10 cellular contexts compared by ENCODE assay signal in genomic region chr17:74605361-74605760, GRCh38. TPM values are rescaled to one million over a fixed set of nuclear protein-coding genes. Genes with fewer than 3 reads are reported as not detected.
A peak's percentile ranks its signal among the peaks of the same experiment; 100 is the strongest.
DNase-seq lines count a peak whose midpoint lies in the region; TF ChIP-seq lines count a peak whose summit lies in the region.
"Had no signal": no experiment of that assay in that cellular context is flagged by ENCODE, and none has a peak within 500 bp of the region (broad histone marks: within the 10 kb centered on the region; RNA-seq: fewer than 3 reads in every experiment).

No MANE protein-coding gene starts in this region.

- no peaks in the 10 kb centered on the region for H3K27me3 Mint-ChIP-seq in MCF 10A (ENCODE audit: insufficient read depth, unreplicated experiment)

- H3K9me2 ChIP-seq in hepatocyte (replicated peaks; ENCODE audit: insufficient read depth): no peaks in the 10 kb centered on the region

- no peak overlapping the region for H3K4me2 ChIP-seq in hepatocyte

- H2AFZ ChIP-seq in hepatocyte: no peak overlapping the region

- H3K4me3 ChIP-seq in hepatocyte (no peak overlapping the region), tibial artery (no peak overlapping the region)
- H3K4me3 ChIP-seq: lower lobe of right lung had no signal

- POLR2A ChIA-PET in MCF 10A (lab: Yijun Ruan, JAX): interaction anchor here (1.2 to 1.6 kb wide), 4 partner anchors 13 to 67 kb away, joined by 3 to 11 read pairs (median 6); no protein-coding TSS in a partner anchor

- H3K4me3 Mint-ChIP-seq in MCF 10A (ENCODE audit: unreplicated experiment): peak overlapping the region; percentile 7
- H3K4me3 Mint-ChIP-seq: activated CD8-positive, alpha-beta T cell treated with anti-CD3 and anti-CD28 coated beads for 36 hours had no signal

- peaks cover 32% of the 10 kb centered on the region for H3K4me1 Mint-ChIP-seq in MCF 10A (ENCODE audit: insufficient read depth, unreplicated experiment)

- CTCF ChIA-PET in MCF 10A (lab: Yijun Ruan, JAX): interaction anchor here (0.8 to 1.1 kb wide), 6 partner anchors 41 to 267 kb away, joined by 3 to 4 read pairs (median 3); no protein-coding TSS in a partner anchor

- no TSS peak for BruUV-seq in MCF 10A (replicated peaks; lab: Mats Ljungman, UMichigan)

- no peaks in the 10 kb centered on the region for H3K36me3 Mint-ChIP-seq in MCF 10A (ENCODE audit: insufficient read depth, unreplicated experiment)

- TF ChIP-seq CTCF in MCF 10A (IDR thresholded peaks at IDR 0.05; ENCODE audit: unreplicated experiment) (no peak), hepatocyte (IDR thresholded peaks at IDR 0.05; ENCODE audit: poor library complexity) (no peak), tibial artery (IDR thresholded peaks at IDR 0.05) (no peak)

- no peaks in the 10 kb centered on the region for H4K20me1 ChIP-seq in hepatocyte (ENCODE audit: insufficient read depth, poor library complexity, severe bottlenecking)

- H3K27ac ChIP-seq in hepatocyte (peak overlapping the region; percentile 74), tibial artery (no peak overlapping the region)
- H3K27ac ChIP-seq: lower lobe of right lung had no signal

- H3K27me3 ChIP-seq in hepatocyte (peaks cover 7% of the 10 kb centered on the region), tibial artery (peaks cover 0 to 7% of the 10 kb centered on the region in 2 donors)

- H3K79me2 ChIP-seq in hepatocyte: no peaks in the 10 kb centered on the region

- H3K27ac Mint-ChIP-seq in MCF 10A (ENCODE audit: low read depth, unreplicated experiment): peak overlapping the region; percentile 90
- H3K27ac Mint-ChIP-seq: activated CD8-positive, alpha-beta T cell treated with anti-CD3 and anti-CD28 coated beads for 36 hours had no signal

- WGBS in hepatocyte (ENCODE audit: low lambda C conversion rate, missing lambda C conversion rate): 60% methylated on average over 10 of the region's 10 CpGs

- H3K36me3 ChIP-seq in hepatocyte (replicated peaks; ENCODE audit: insufficient read depth, low read depth) (no peaks in the 10 kb centered on the region), tibial artery (no peaks in the 10 kb centered on the region)
- H3K36me3 ChIP-seq: lower lobe of right lung had no signal

- H3K9me3 ChIP-seq in hepatocyte (ENCODE audit: low read depth) (no peaks in the 10 kb centered on the region), tibial artery (no peaks in the 10 kb centered on the region)
- H3K9me3 ChIP-seq: lower lobe of right lung had no signal

- no peaks in the 10 kb centered on the region for H3K9me3 Mint-ChIP-seq in MCF 10A (ENCODE audit: unreplicated experiment)
- H3K9me3 Mint-ChIP-seq: activated CD8-positive, alpha-beta T cell treated with anti-CD3 and anti-CD28 coated beads for 36 hours had no signal

- DNase-seq in HK-2 (ENCODE audit: unreplicated experiment): peak; percentile 31
- peak; percentile 98 for DNase-seq in MCF 10A (ENCODE audit: unreplicated experiment)
- DNase-seq in hepatocyte (ENCODE audit: low spot score): peak; percentile 78
- peak; percentile 75 to 77 for DNase-seq in tibial artery
- DNase-seq in NCI-H510A (lab: John Stamatoyannopoulos, UW): no peak
- DNase-seq in iPS-NIHi7 (ENCODE audit: extremely low spot score): no peak
- no peak for DNase-seq in NCI-H2107 (lab: John Stamatoyannopoulos, UW)
- DNase-seq: activated CD8-positive, alpha-beta T cell treated with anti-CD3 and anti-CD28 coated beads for 36 hours; KG1; lower lobe of right lung had no signal

- intact Hi-C loops in MCF 10A (cut with micrococcal nuclease): no loop called here
- intact Hi-C loops in tibial artery (cut with DNase I; ENCODE audit: low total_unique reads): no loop called here

- H3K4me1 ChIP-seq in hepatocyte (ENCODE audit: insufficient read depth) (peaks cover 3% of the 10 kb centered on the region), tibial artery (peaks cover 0 to 12% (median 6%) of the 10 kb centered on the region in 4 donors)
- H3K4me1 ChIP-seq: lower lobe of right lung had no signal

RNA-seq across cellular contexts. Expression of gene CD300LD, which starts 13.3 kb away (rescaled TPM):
- not detected in 2 replicates for total RNA-seq in MCF 10A (2022)
- not detected in 2 replicates for total RNA-seq in hepatocyte
- not detected in 2 replicates for polyA plus RNA-seq in hepatocyte
- total RNA-seq: activated CD8-positive, alpha-beta T cell treated with anti-CD3 and anti-CD28 coated beads for 36 hours; lower lobe of right lung had no signal

RNA-seq across cellular contexts. Expression of gene CD300E, which starts 18.2 kb away (rescaled TPM):
- total RNA-seq in MCF 10A (2022) (not detected in 2 replicates), hepatocyte (0.03 TPM in 1 of 2 replicates, not detected in the other)
- polyA plus RNA-seq in hepatocyte: 0.37 TPM in 1 of 2 replicates, not detected in the other
- total RNA-seq: activated CD8-positive, alpha-beta T cell treated with anti-CD3 and anti-CD28 coated beads for 36 hours had no signal

RNA-seq across cellular contexts. Expression of gene CD300H, which starts 38.1 kb away (rescaled TPM):
- total RNA-seq in MCF 10A (2022) (not detected in 2 replicates), hepatocyte (0.67 TPM in 1 of 2 replicates, not detected in the other)
- 0.28 TPM in 1 of 2 replicates, not detected in the other for polyA plus RNA-seq in hepatocyte
- total RNA-seq: activated CD8-positive, alpha-beta T cell treated with anti-CD3 and anti-CD28 coated beads for 36 hours had no signal

RNA-seq across cellular contexts. Expression of gene CD300C, which starts 59.4 kb away (rescaled TPM):
- total RNA-seq in MCF 10A (2022) (not detected in 2 replicates), hepatocyte (0.43 TPM in 1 of 2 replicates, not detected in the other)
- 0.47 and 0.96 TPM in 2 replicates for polyA plus RNA-seq in hepatocyte
- total RNA-seq: activated CD8-positive, alpha-beta T cell treated with anti-CD3 and anti-CD28 coated beads for 36 hours had no signal

Comparison
In these comparisons a context has a peak if more than half of its experiments do, and no peak if none do; other contexts are left out.
1. DNase-seq: peak in HK-2 (single experiment), MCF 10A (single experiment), hepatocyte (single experiment) and tibial artery (2 of 2); none in NCI-H510A (single experiment), iPS-NIHi7 (single experiment) and NCI-H2107 (single experiment).